Comparison of ENCODE assay signal across 26 cellular contexts in the genomic region with DNA sequence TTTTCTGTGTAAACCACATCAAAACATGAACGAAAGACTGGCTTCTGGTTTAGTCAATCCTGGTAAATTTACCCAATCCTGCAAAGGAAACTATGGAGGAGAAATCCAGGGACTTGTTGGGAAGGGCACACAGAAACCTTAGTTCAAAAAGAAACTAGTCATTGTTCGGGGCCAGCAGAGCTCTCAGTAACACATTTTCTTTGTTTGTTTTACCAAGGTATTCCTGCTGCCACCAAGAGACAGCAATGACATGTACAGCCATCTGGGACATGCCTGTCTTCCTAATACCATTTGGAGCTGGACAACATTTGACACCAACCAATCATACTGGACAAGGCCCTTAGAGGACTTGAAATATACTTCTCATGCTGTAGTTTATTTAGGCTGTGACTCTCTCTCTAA. TPM values are rescaled to one million over a fixed set of nuclear protein-coding genes. Genes with fewer than 3 reads are reported as not detected.
DNase-seq lines count a peak whose midpoint lies in the region; ATAC-seq and TF ChIP-seq lines count a peak whose summit lies in the region.
"Had no signal": no experiment of that assay in that cellular context is flagged by ENCODE, and none has a peak within 500 bp of the region (broad histone marks: within the 10 kb centered on the region; RNA-seq: fewer than 3 reads in every experiment).

No MANE protein-coding gene starts in this region.

- H3K56ac ChIP-seq in H9 (ENCODE audit: insufficient read length, low read depth, low read length) = no peak overlapping the region

- no peaks in the 10 kb centered on the region for H3K27me3 Mint-ChIP-seq in H9 (ENCODE audit: low read depth)
- H3K27me3 Mint-ChIP-seq: activated CD4-positive, alpha-beta T cell treated with anti-CD3 and anti-CD28 coated beads, Interleukin-2, amount 10 ng/mL, durations not matched to agents 24 days and 14 days; activated naive CD8-positive, alpha-beta T cell treated with anti-CD3 and anti-CD28 coated beads, Interleukin-2, amount 50 U/mL, for 24 hours; CD4-positive, alpha-beta memory T cell; IgD-negative memory B cell; T-helper 17 cell had no signal

- H2BK20ac ChIP-seq in H9 (ENCODE audit: low read depth, low read length, poor library complexity, severe bottlenecking) = no peak overlapping the region

- DNase-seq in left kidney (ENCODE audit: low read depth, low spot score) = peak; percentile 37
- DNase-seq in pons (ENCODE audit: low spot score) = peak; percentile 35
- no peak for DNase-seq in H9
- no peak for DNase-seq in NCI-H345 treated with DMSO at 0.1 percent for 48 hours (lab: John Stamatoyannopoulos, UW; ENCODE audit: unreplicated experiment)
- DNase-seq in BE2C = no peak
- DNase-seq: activated CD4-positive, alpha-beta T cell treated with anti-CD3 and anti-CD28 coated beads, Interleukin-2, amount 10 ng/mL, durations not matched to agents 24 days and 14 days; activated CD8-positive, alpha-beta memory T cell treated with anti-CD3 and anti-CD28 coated beads, Interleukin-2, amount 50 U/mL, for 4 hours; activated effector memory CD4-positive, alpha-beta T cell treated with Interleukin-2 at 50 U/mL for 16 hours; activated naive CD8-positive, alpha-beta T cell treated with anti-CD3 and anti-CD28 coated beads, Interleukin-2, amount 50 U/mL, for 24 hours; brain microvascular endothelial cell; CD4-positive, alpha-beta memory T cell; hypothalamus; NCI-H1436; retina; T-helper 17 cell; testis had no signal

- H3K4me1 Mint-ChIP-seq in H9 = peaks cover 7 to 15% of the 10 kb centered on the region in 2 experiments

- H3T11ph ChIP-seq in H9 (ENCODE audit: low read length) = no peak overlapping the region

- no peak overlapping the region for H2AK5ac ChIP-seq in H9 (ENCODE audit: insufficient read length, low read length)

- no peak overlapping the region for H3K23ac ChIP-seq in H9 (ENCODE audit: insufficient read length, low read depth, low read length)

- H3K27ac Mint-ChIP-seq in H9 = no peak overlapping the region
- H3K27ac Mint-ChIP-seq: activated CD4-positive, alpha-beta T cell treated with anti-CD3 and anti-CD28 coated beads, Interleukin-2, amount 10 ng/mL, durations not matched to agents 24 days and 14 days; activated naive CD8-positive, alpha-beta T cell treated with anti-CD3 and anti-CD28 coated beads, Interleukin-2, amount 50 U/mL, for 24 hours; GM23338; IgD-negative memory B cell; T-helper 17 cell had no signal

- peak overlapping the region in 7 of 11 experiments; percentile 6 to 23 (median 19); a peak in 6 of 22 replicates for H3K4me2 ChIP-seq in BLaER1 treated with 17β-estradiol and CSF1 and Interleukin-3, amounts not matched to agents 10 nM and 100 nM
- H3K4me2 ChIP-seq in H9 (ENCODE audit: insufficient read depth, insufficient read length, low read length) = no peak overlapping the region
- H3K4me2 ChIP-seq: GM23338 had no signal

- no CpG with 5 or more reads among the region's 2 CpGs for WGBS in H9 (ENCODE audit: extremely low coverage, insufficient read length, low lambda C conversion rate)

- H2BK120ac ChIP-seq in H9 (ENCODE audit: low read depth, low read length, poor library complexity, severe bottlenecking) = no peak overlapping the region

- no peak for TF ChIP-seq CTCF in H9 (conservative IDR thresholded peaks at IDR 0.05)
- TF ChIP-seq CTCF in BE2C (IDR thresholded peaks at IDR 0.05; ENCODE audit: low read depth, low read length) = no peak

- H2AFZ ChIP-seq in H9 (ENCODE audit: low read length) = no peak overlapping the region
- H2AFZ ChIP-seq: GM23338 had no signal

- H3K79me1 ChIP-seq in H9 (ENCODE audit: insufficient read depth, low read depth, low read length, poor library complexity, severe bottlenecking) = no peaks in the 10 kb centered on the region

- H2BK5ac ChIP-seq in H9 (ENCODE audit: insufficient read length, low read length) = no peak overlapping the region

- no peak overlapping the region for H4K5ac ChIP-seq in H9 (ENCODE audit: insufficient read length, low read depth, low read length)

- H4K8ac ChIP-seq in H9 (replicated peaks; ENCODE audit: insufficient read length, low read depth, low read length) = no peak overlapping the region

- no peak overlapping the region for H3K18ac ChIP-seq in H9 (ENCODE audit: insufficient read length, low read depth, low read length)

- H3K36me3 ChIP-seq in BLaER1 treated with 17β-estradiol and CSF1 and Interleukin-3, amounts not matched to agents 10 nM and 100 nM = peaks cover 11 to 65% (median 34%) of the 10 kb centered on the region in 11 experiments; a peak in 21 of 22 replicates
- H3K36me3 ChIP-seq in endocrine pancreas (ENCODE audit: control insufficient read depth, insufficient read depth, low read length) (no peaks in the 10 kb centered on the region), BE2C (no peaks in the 10 kb centered on the region; the same call in 1 of the 2 replicates)
- H3K36me3 ChIP-seq: brain microvascular endothelial cell had no signal

- no peak overlapping the region for H4K91ac ChIP-seq in H9 (ENCODE audit: insufficient read length, low read depth, low read length)

- no peak overlapping the region for H2BK12ac ChIP-seq in H9 (ENCODE audit: insufficient read length, low read depth, low read length)

- H4K20me1 ChIP-seq in BLaER1 treated with 17β-estradiol and CSF1 and Interleukin-3, amounts not matched to agents 10 nM and 100 nM = no peaks in the 10 kb centered on the region; a peak in 1 of 22 replicates
- no peaks in the 10 kb centered on the region for H4K20me1 ChIP-seq in H9 (ENCODE audit: control insufficient read depth, insufficient read depth, insufficient read length)

- H3K9ac ChIP-seq in BLaER1 treated with 17β-estradiol and CSF1 and Interleukin-3, amounts not matched to agents 10 nM and 100 nM = 0 out of 22 replicates have a peak overlapping the region, but pooled peaks of 1 of the 11 experiments have one; percentile 21
- H3K9ac ChIP-seq in endocrine pancreas (ENCODE audit: control insufficient read depth, insufficient read depth, low read length) (peak overlapping the region; percentile 19), H9 (ENCODE audit: extremely low read depth, insufficient read length, low read length) (no peak overlapping the region)

- ATAC-seq in HG03045 (IDR thresholded peaks at IDR 0.05; ENCODE audit: unreplicated experiment) = no peak
- ATAC-seq: activated naive CD8-positive, alpha-beta T cell treated with anti-CD3 and anti-CD28 coated beads, Interleukin-2, amount 50 U/mL, for 24 hours; GM23338; T-helper 17 cell had no signal

- no peak overlapping the region for H3K27ac ChIP-seq in BLaER1 treated with 17β-estradiol and CSF1 and Interleukin-3, amounts not matched to agents 10 nM and 100 nM
- no peak overlapping the region for H3K27ac ChIP-seq in H9 (ENCODE audit: insufficient read length, low read depth, low read length)
- H3K27ac ChIP-seq: brain microvascular endothelial cell, coronary artery, testis had no signal

- no peaks in the 10 kb centered on the region for H3K27me3 ChIP-seq in BLaER1 treated with 17β-estradiol and CSF1 and Interleukin-3, amounts not matched to agents 10 nM and 100 nM
- H3K27me3 ChIP-seq in endocrine pancreas (ENCODE audit: control insufficient read depth, insufficient read depth, low read length) (no peaks in the 10 kb centered on the region), H9 (ENCODE audit: insufficient read depth, low read length) (no peaks in the 10 kb centered on the region), BE2C (no peaks in the 10 kb centered on the region)
- H3K27me3 ChIP-seq: brain microvascular endothelial cell, testis had no signal

- peaks cover 2 to 39% (median 31%) of the 10 kb centered on the region in 3 experiments; a peak in 5 of 7 replicates for H3K36me3 Mint-ChIP-seq in H9 (ENCODE audit: insufficient read depth in 1 of 3, low read depth in 3 of 3)

- H3K23me2 ChIP-seq in H9 (ENCODE audit: insufficient read length, low read depth, low read length, poor library complexity, severe bottlenecking) = no peaks in the 10 kb centered on the region

- peaks cover 3 to 9% (median 5%) of the 10 kb centered on the region in 10 experiments; a peak in 15 of 20 replicates for H3K4me1 ChIP-seq in BLaER1 treated with 17β-estradiol and CSF1 and Interleukin-3, amounts not matched to agents 10 nM and 100 nM
- H3K4me1 ChIP-seq in endocrine pancreas (ENCODE audit: control insufficient read depth, insufficient read depth, low read length) (peaks cover 10% of the 10 kb centered on the region), H9 (ENCODE audit: insufficient read depth, low read length) (0 out of 2 replicates have a peak, but pooled peaks cover 4% of the 10 kb centered on the region), BE2C (no peaks in the 10 kb centered on the region)

- no peak overlapping the region for H3K4me3 Mint-ChIP-seq in H9
- H3K4me3 Mint-ChIP-seq: activated CD4-positive, alpha-beta T cell treated with anti-CD3 and anti-CD28 coated beads, Interleukin-2, amount 10 ng/mL, durations not matched to agents 24 days and 14 days; activated naive CD8-positive, alpha-beta T cell treated with anti-CD3 and anti-CD28 coated beads, Interleukin-2, amount 50 U/mL, for 24 hours; CD4-positive, alpha-beta memory T cell; GM23338; IgD-negative memory B cell; T-helper 17 cell had no signal

- no peak overlapping the region for H3K4ac ChIP-seq in H9 (ENCODE audit: low read depth, low read length)

- H3K4me3 ChIP-seq in BLaER1 treated with 17β-estradiol and CSF1 and Interleukin-3, amounts not matched to agents 10 nM and 100 nM = no peak overlapping the region
- H3K4me3 ChIP-seq in endocrine pancreas (ENCODE audit: control insufficient read depth, insufficient read depth, low read length) (peak overlapping the region; percentile 53), BE2C (ENCODE audit: low read depth, low read length) (no peak overlapping the region)
- H3K4me3 ChIP-seq: coronary artery, GM23338, testis had no signal

- H2BK15ac ChIP-seq in H9 (ENCODE audit: low read depth, low read length) = no peak overlapping the region

- H3K9me3 Mint-ChIP-seq in H9 = no peaks in the 10 kb centered on the region
- H3K9me3 Mint-ChIP-seq: activated CD4-positive, alpha-beta T cell treated with anti-CD3 and anti-CD28 coated beads, Interleukin-2, amount 10 ng/mL, durations not matched to agents 24 days and 14 days; activated naive CD8-positive, alpha-beta T cell treated with anti-CD3 and anti-CD28 coated beads, Interleukin-2, amount 50 U/mL, for 24 hours; CD4-positive, alpha-beta memory T cell; GM23338; IgD-negative memory B cell had no signal

- H3K79me2 ChIP-seq in H9 (ENCODE audit: insufficient read depth, low read length) = no peaks in the 10 kb centered on the region

- no peak overlapping the region for H3K14ac ChIP-seq in H9 (ENCODE audit: insufficient read depth, low read length)

- no peaks in the 10 kb centered on the region for H3K9me3 ChIP-seq in BLaER1 treated with 17β-estradiol and CSF1 and Interleukin-3, amounts not matched to agents 10 nM and 100 nM (replicated peaks in 1 of 11)
- H3K9me3 ChIP-seq in endocrine pancreas (ENCODE audit: control insufficient read depth, low read length) (no peaks in the 10 kb centered on the region), H9 (ENCODE audit: control insufficient read depth, low read depth, low read length) (no peaks in the 10 kb centered on the region), BE2C (no peaks in the 10 kb centered on the region)
- H3K9me3 ChIP-seq: testis had no signal

RNA-seq across cellular contexts. Expression of a gene that starts 8.3 kb away (rescaled TPM):
- 35.8 and 36.6 TPM in 2 replicates for total RNA-seq in H9 (2021)
- polyA plus RNA-seq in BE2C (2012; ENCODE audit: insufficient read depth, insufficient read length, low read depth) = 15.3 TPM

RNA-seq across cellular contexts. Expression of a gene that starts 8.9 kb away (rescaled TPM):
- 41.4 and 43.0 TPM in 2 replicates for total RNA-seq in H9 (2021)
- 45.6 TPM for polyA plus RNA-seq in BE2C (2012; ENCODE audit: insufficient read depth, insufficient read length, low read depth)

RNA-seq across cellular contexts. Expression of a gene that starts 10.9 kb away (rescaled TPM):
- total RNA-seq in H9 (2021) = not detected in 2 replicates
- polyA plus RNA-seq in BE2C (2012; ENCODE audit: insufficient read depth, insufficient read length, low read depth) = 0.39 TPM
- total RNA-seq: activated CD4-positive, alpha-beta T cell treated with anti-CD3 and anti-CD28 coated beads, Interleukin-2, amount 10 ng/mL, durations not matched to agents 24 days and 14 days; CD4-positive, alpha-beta memory T cell; GM23338; M059J; SK-MEL-5; T-helper 17 cell had no signal
- polyA plus RNA-seq: AG04450 had no signal

RNA-seq across cellular contexts. Expression of a gene that starts 21.6 kb away (rescaled TPM):
- total RNA-seq in H9 (2021) = not detected in 2 replicates
- not detected for polyA plus RNA-seq in BE2C (2012; ENCODE audit: insufficient read depth, insufficient read length, low read depth)
- total RNA-seq: activated CD4-positive, alpha-beta T cell treated with anti-CD3 and anti-CD28 coated beads, Interleukin-2, amount 10 ng/mL, durations not matched to agents 24 days and 14 days; CD4-positive, alpha-beta memory T cell; GM23338; M059J; SK-MEL-5; T-helper 17 cell; testis had no signal
- polyA plus RNA-seq: AG04450; CD4-positive, alpha-beta memory T cell; IgD-negative memory B cell; keratinocyte had no signal

RNA-seq across cellular contexts. Expression of a gene that starts 24.9 kb away (rescaled TPM):
- total RNA-seq in H9 (2021) = 0.79 and 0.81 TPM in 2 replicates
- 1.3 TPM for polyA plus RNA-seq in BE2C (2012; ENCODE audit: insufficient read depth, insufficient read length, low read depth)

Comparison
In these comparisons a context has a peak if more than half of its experiments do, and no peak if none do; other contexts are left out.
1. DNase-seq: peak in left kidney (single experiment) and pons (single experiment); none in H9 (single experiment), NCI-H345 treated with DMSO at 0.1 percent for 48 hours (single experiment) and BE2C (single experiment).